Comparison of ENCODE assay signal across 10 cellular contexts in the genomic region with DNA sequence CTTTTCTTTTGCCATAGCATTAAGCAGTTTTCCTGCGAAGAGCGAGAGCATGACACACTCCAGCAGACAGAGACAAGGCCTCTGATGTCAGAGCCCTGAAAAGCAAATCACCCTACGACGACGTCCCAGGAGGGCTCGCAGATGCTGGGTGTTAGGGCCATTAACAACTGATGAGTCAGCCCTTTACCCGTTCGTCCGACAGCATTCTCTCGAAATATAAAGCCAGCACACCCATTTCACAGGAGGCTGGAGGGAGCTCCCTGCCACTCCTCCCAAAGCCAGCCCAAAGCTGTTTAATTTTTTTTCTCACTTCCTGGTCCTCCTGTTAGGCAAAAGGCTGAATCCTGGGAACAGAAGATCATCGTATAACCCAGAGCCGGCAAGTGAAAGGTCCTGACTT.
A peak's percentile ranks its signal among the peaks of the same experiment; 100 is the strongest.
DNase-seq lines count a peak whose midpoint lies in the region; ATAC-seq and TF ChIP-seq lines count a peak whose summit lies in the region.
"Had no signal": no experiment of that assay in that cellular context is flagged by ENCODE, and none has a peak within 500 bp of the region (broad histone marks: within the 10 kb centered on the region; RNA-seq: fewer than 3 reads in every experiment).

No MANE protein-coding gene starts in this region.

- no peaks in the 10 kb centered on the region for H3K36me3 Mint-ChIP-seq in type B pancreatic cell
- H3K36me3 Mint-ChIP-seq: activated CD8-positive, alpha-beta memory T cell treated with anti-CD3 and anti-CD28 coated beads, Interleukin-2, amount 10 ng/mL, durations not matched to agents 7 days and 5 days had no signal

- H3K9me3 Mint-ChIP-seq in type B pancreatic cell, result no peaks in the 10 kb centered on the region

- H3K4me3 Mint-ChIP-seq in type B pancreatic cell, result peak overlapping the region; percentile 24
- H3K4me3 Mint-ChIP-seq: activated CD8-positive, alpha-beta memory T cell treated with anti-CD3 and anti-CD28 coated beads, Interleukin-2, amount 10 ng/mL, durations not matched to agents 7 days and 5 days had no signal

- no peaks in the 10 kb centered on the region for H3K27me3 Mint-ChIP-seq in type B pancreatic cell

- no peak for ATAC-seq in HG03571 (IDR thresholded peaks at IDR 0.05; ENCODE audit: unreplicated experiment)
- ATAC-seq: activated CD8-positive, alpha-beta memory T cell treated with anti-CD3 and anti-CD28 coated beads, Interleukin-2, amount 10 ng/mL, durations not matched to agents 7 days and 5 days had no signal

- peak overlapping the region; percentile 92 for H3K27ac Mint-ChIP-seq in type B pancreatic cell
- H3K27ac Mint-ChIP-seq: activated CD8-positive, alpha-beta memory T cell treated with anti-CD3 and anti-CD28 coated beads, Interleukin-2, amount 10 ng/mL, durations not matched to agents 7 days and 5 days had no signal

- peaks cover 61% of the 10 kb centered on the region for H3K4me1 Mint-ChIP-seq in type B pancreatic cell (ENCODE audit: unreplicated experiment)

- peak; percentile 27 for DNase-seq in DMS53 (lab: John Stamatoyannopoulos, UW)
- no peak for DNase-seq in DMS53 treated with DMSO at 0.1 percent for 48 hours (lab: John Stamatoyannopoulos, UW; ENCODE audit: unreplicated experiment)
- DNase-seq in astrocyte of the hippocampus (ENCODE audit: low read depth, low spot score), result peak; percentile 79
- peak; percentile 34 for DNase-seq in iPS-NIHi7 (ENCODE audit: extremely low spot score)
- no peak for DNase-seq in type B pancreatic cell (ENCODE audit: extremely low spot score, unreplicated experiment)
- no peak for DNase-seq in SW 1271 (lab: John Stamatoyannopoulos, UW)
- DNase-seq in NCI-H345 treated with DMSO at 0.1 percent for 48 hours (lab: John Stamatoyannopoulos, UW; ENCODE audit: unreplicated experiment), result no peak
- DNase-seq: activated CD8-positive, alpha-beta memory T cell treated with anti-CD3 and anti-CD28 coated beads, Interleukin-2, amount 10 ng/mL, durations not matched to agents 7 days and 5 days; NCI-H2107 had no signal

- no peak for TF ChIP-seq CTCF in type B pancreatic cell (conservative IDR thresholded peaks at IDR 0.05)

Comparison
In these comparisons a context has a peak if more than half of its experiments do, and no peak if none do; other contexts are left out.
1. DNase-seq: peak in DMS53 (single experiment), astrocyte of the hippocampus (single experiment) and iPS-NIHi7 (single experiment); none in DMS53 treated with DMSO at 0.1 percent for 48 hours (single experiment), type B pancreatic cell (single experiment), SW 1271 (0 of 2) and NCI-H345 treated with DMSO at 0.1 percent for 48 hours (single experiment).